Comparison of ENCODE assay signal across 8 cellular contexts in the genomic region with DNA sequence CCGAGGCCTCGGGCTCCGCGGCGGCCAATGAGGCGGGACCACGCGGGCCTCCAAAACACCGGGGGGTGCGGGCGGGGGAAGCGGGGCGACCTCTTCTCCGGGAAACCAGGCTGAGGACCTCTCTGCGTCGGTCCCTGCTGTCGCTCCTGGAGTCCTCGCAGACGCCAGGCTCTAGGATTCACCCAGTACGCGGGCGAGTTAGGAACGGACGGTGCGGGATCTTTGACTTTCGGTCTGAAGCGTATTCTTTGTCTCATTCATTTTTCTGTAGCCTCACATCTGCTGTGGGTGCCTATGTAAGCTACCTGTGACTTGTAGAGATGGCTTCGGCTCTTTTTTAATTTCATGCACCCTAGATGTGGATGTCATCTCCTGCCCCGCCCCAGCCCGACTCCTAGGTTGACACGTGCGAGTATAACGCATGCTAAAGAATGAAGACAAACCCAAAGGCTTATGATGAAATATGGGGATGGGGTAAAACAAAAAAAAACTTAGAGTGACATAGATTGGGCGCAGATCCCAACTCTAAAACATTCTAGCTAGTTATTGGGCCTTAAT. TPM values are rescaled to one million over a fixed set of nuclear protein-coding genes. Genes with fewer than 3 reads are reported as not detected.
DNase-seq lines count a peak whose midpoint lies in the region; ATAC-seq and TF ChIP-seq lines count a peak whose summit lies in the region.

No MANE protein-coding gene starts in this region.

- peak overlapping the region; percentile 88 for H3K4me2 ChIP-seq in neural progenitor cell

- peak overlapping the region; percentile 89 for H3K27ac Mint-ChIP-seq in dendritic cell treated with granulocyte-macrophage colony-stimulating factor and Interleukin-4, amounts not matched to agents 40 ng/mL and 50 ng/mL, for 4 days
- H3K27ac Mint-ChIP-seq in neural progenitor cell: peak overlapping the region; percentile 9

- H3K9ac ChIP-seq in neural progenitor cell: peak overlapping the region; percentile 50

- peaks cover 6% of the 10 kb centered on the region for H3F3A ChIP-seq in neural progenitor cell (ENCODE audit: low read depth)

- H3K4me3 ChIP-seq in SJSA1: peak overlapping the region; percentile 66
- H3K4me3 ChIP-seq in neural progenitor cell: peak overlapping the region; percentile 73

- H3K9me3 Mint-ChIP-seq in dendritic cell treated with granulocyte-macrophage colony-stimulating factor and Interleukin-4, amounts not matched to agents 40 ng/mL and 50 ng/mL, for 4 days: peaks cover 4% of the 10 kb centered on the region
- no peaks in the 10 kb centered on the region for H3K9me3 Mint-ChIP-seq in neural progenitor cell

- intact Hi-C loops in dendritic cell treated with granulocyte-macrophage colony-stimulating factor and Interleukin-4, amounts not matched to agents 40 ng/mL and 50 ng/mL, for 4 days (cut with micrococcal nuclease): loop anchor here (5.0 kb wide), 2 partner anchors 240 to 515 kb away; a partner anchor contains a TSS

- H3K4me1 Mint-ChIP-seq in dendritic cell treated with granulocyte-macrophage colony-stimulating factor and Interleukin-4, amounts not matched to agents 40 ng/mL and 50 ng/mL, for 4 days (ENCODE audit: low read depth): peaks cover 41% of the 10 kb centered on the region
- H3K4me1 Mint-ChIP-seq in neural progenitor cell: peaks cover 27% of the 10 kb centered on the region

- no peaks in the 10 kb centered on the region for H3K79me2 ChIP-seq in neural progenitor cell (ENCODE audit: low read depth)

- peaks cover 6% of the 10 kb centered on the region for H3K27me3 Mint-ChIP-seq in dendritic cell treated with granulocyte-macrophage colony-stimulating factor and Interleukin-4, amounts not matched to agents 40 ng/mL and 50 ng/mL, for 4 days
- no peaks in the 10 kb centered on the region for H3K27me3 Mint-ChIP-seq in neural progenitor cell (ENCODE audit: insufficient read depth, low read depth)

- peak overlapping the region; percentile 89 for H2AFZ ChIP-seq in neural progenitor cell (replicated peaks)

- no peaks in the 10 kb centered on the region for H4K20me1 ChIP-seq in neural progenitor cell (ENCODE audit: low read depth)

- no peak for TF ChIP-seq CTCF in neural progenitor cell (IDR thresholded peaks at IDR 0.05)

- peaks cover 8% of the 10 kb centered on the region; the same call in 1 of the 2 replicates for H3K4me1 ChIP-seq in SJSA1 (replicated peaks)
- H3K4me1 ChIP-seq in neural progenitor cell: peaks cover 21% of the 10 kb centered on the region

- no peak overlapping the region for H3K27ac ChIP-seq in SJSA1
- H3K27ac ChIP-seq in neural progenitor cell: no peak overlapping the region

- peak; percentile 60 for DNase-seq in NCI-H1694 treated with DMSO at 0.1 percent for 48 hours (lab: John Stamatoyannopoulos, UW)
- no peak for DNase-seq in NCI-H1694 (lab: John Stamatoyannopoulos, UW)
- no peak for DNase-seq in SJSA1 (ENCODE audit: low read depth in 1 of 2, low spot score in 2 of 2)
- no peak for DNase-seq in neural progenitor cell (ENCODE audit: low spot score)
- no peak for DNase-seq in NK-92 treated with Interleukin-12 subunit alpha and Interleukin-12 subunit beta, amount 100 ng/mL, for 24 hours (lab: John Stamatoyannopoulos, UW)
- DNase-seq in SHP77 treated with DMSO at 0.1 percent for 48 hours (lab: John Stamatoyannopoulos, UW): no peak

- peak; percentile 2 for ATAC-seq in HG02798 (IDR thresholded peaks at IDR 0.05; ENCODE audit: poor library complexity, unreplicated experiment)

- no peaks in the 10 kb centered on the region for H3K9me3 ChIP-seq in SJSA1 (replicated peaks)
- no peaks in the 10 kb centered on the region for H3K9me3 ChIP-seq in neural progenitor cell (ENCODE audit: low read depth)

- H3K27me3 ChIP-seq in SJSA1 (replicated peaks) (peaks cover 21% of the 10 kb centered on the region), neural progenitor cell (peaks cover 30% of the 10 kb centered on the region)

- H3K36me3 Mint-ChIP-seq in dendritic cell treated with granulocyte-macrophage colony-stimulating factor and Interleukin-4, amounts not matched to agents 40 ng/mL and 50 ng/mL, for 4 days (ENCODE audit: low read depth): peaks cover 11% of the 10 kb centered on the region
- H3K36me3 Mint-ChIP-seq in neural progenitor cell: no peaks in the 10 kb centered on the region

- H3K36me3 ChIP-seq in SJSA1: no peaks in the 10 kb centered on the region
- no peaks in the 10 kb centered on the region for H3K36me3 ChIP-seq in neural progenitor cell

- peak overlapping the region; percentile 86 for H3K4me3 Mint-ChIP-seq in dendritic cell treated with granulocyte-macrophage colony-stimulating factor and Interleukin-4, amounts not matched to agents 40 ng/mL and 50 ng/mL, for 4 days
- H3K4me3 Mint-ChIP-seq in neural progenitor cell: peak overlapping the region; percentile 92

RNA-seq across cellular contexts. Expression of a gene that starts 0.5 kb away (rescaled TPM):
- total RNA-seq in SJSA1 (2014; rRNA removed; shearing (Covaris generic)): 3.1 and 4.4 TPM in 2 replicates
- 4.4 and 6.7 TPM in 2 replicates for total RNA-seq in neural progenitor cell (ENCODE audit: low replicate concordance)
